In genomic region chr10:17742918-17743317, GRCh38 we compare ENCODE assay signal across 8 cellular contexts. TPM values are rescaled to one million over a fixed set of nuclear protein-coding genes. Genes with fewer than 3 reads are reported as not detected.
DNase-seq lines count a peak whose midpoint lies in the region; ATAC-seq and TF ChIP-seq lines count a peak whose summit lies in the region.

No MANE protein-coding gene starts in this region.

- H3F3A ChIP-seq in PC-9 (ENCODE audit: insufficient read depth, low read depth) = no peaks in the 10 kb centered on the region

- H3K4me1 ChIP-seq in PC-9 (replicated peaks; ENCODE audit: insufficient read depth) (no peaks in the 10 kb centered on the region), vagina (peaks cover 7% of the 10 kb centered on the region)

- TF ChIP-seq POLR2A in vagina (IDR thresholded peaks at IDR 0.05) = no peak

- no peak overlapping the region for H3K27ac Mint-ChIP-seq in activated T-helper 17 cell treated with anti-CD3 and anti-CD28 coated beads, Interleukin-2, amount 50 U/mL, for 72 hours

- POLR2A ChIA-PET in PC-9 (lab: Charles Lee; ENCODE audit: unreplicated experiment) = no interaction called here

- ATAC-seq in GM21515 (IDR thresholded peaks at IDR 0.05; ENCODE audit: unreplicated experiment) (peak; percentile 44), GM21619 (IDR thresholded peaks at IDR 0.05; ENCODE audit: unreplicated experiment) (no peak)
- peak; percentile 26 for ATAC-seq in activated T-helper 17 cell treated with anti-CD3 and anti-CD28 coated beads, Interleukin-2, amount 50 U/mL, for 72 hours (replicated peaks)

- H3K36me3 ChIP-seq in PC-9 (ENCODE audit: low read depth) (no peaks in the 10 kb centered on the region), vagina (no peaks in the 10 kb centered on the region)

- no peaks in the 10 kb centered on the region for H3K9me3 Mint-ChIP-seq in activated T-helper 17 cell treated with anti-CD3 and anti-CD28 coated beads, Interleukin-2, amount 50 U/mL, for 72 hours

- no peaks in the 10 kb centered on the region for H4K20me1 ChIP-seq in PC-9 (ENCODE audit: insufficient read depth)

- no peaks in the 10 kb centered on the region for H3K4me1 Mint-ChIP-seq in activated T-helper 17 cell treated with anti-CD3 and anti-CD28 coated beads, Interleukin-2, amount 50 U/mL, for 72 hours

- no peaks in the 10 kb centered on the region for H3K79me2 ChIP-seq in PC-9 (ENCODE audit: low read depth)

- CTCF ChIA-PET in PC-9 (lab: Charles Lee) = interaction anchor here (0.7 kb wide), 1 partner anchor 474 kb away, joined by 3 read pairs; no protein-coding TSS in a partner anchor

- no TSS peak for BruUV-seq in PC-9 (replicated peaks; lab: Mats Ljungman, UMichigan)

- H3K4me2 ChIP-seq in PC-9 = peak overlapping the region; percentile 64

- no peaks in the 10 kb centered on the region for H3K27me3 ChIP-seq in PC-9 (ENCODE audit: insufficient read depth, low read depth)
- H3K27me3 ChIP-seq in vagina = no peaks in the 10 kb centered on the region

- intact Hi-C loops in PC-9 (cut with micrococcal nuclease; ENCODE audit: unreplicated experiment) = loop anchor here (5.0 kb wide), 2 partner anchors 39 to 94 kb away; no protein-coding TSS in a partner anchor
- intact Hi-C loops in vagina (cut with DNase I) = loop anchor here (5.0 kb wide), 1 partner anchor 136 kb away; no protein-coding TSS in a partner anchor

- H3K27ac ChIP-seq in PC-9 (no peak overlapping the region), vagina (no peak overlapping the region)

- H3K4me3 Mint-ChIP-seq in activated T-helper 17 cell treated with anti-CD3 and anti-CD28 coated beads, Interleukin-2, amount 50 U/mL, for 72 hours = no peak overlapping the region

- H2AFZ ChIP-seq in PC-9 = no peak overlapping the region; the same call in 1 of the 2 replicates

- peak; percentile 76 for TF ChIP-seq CTCF in AG09309 (IDR thresholded peaks at IDR 0.05; ENCODE audit: control insufficient read depth, insufficient read depth, low read depth, low read length, missing control alignments)
- peak; percentile 83 for TF ChIP-seq CTCF in PC-9 (conservative IDR thresholded peaks at IDR 0.05)
- peak; percentile 46 to 85 (median 62) for TF ChIP-seq CTCF in vagina (IDR thresholded peaks at IDR 0.05)

- H3K9me2 ChIP-seq in PC-9 (ENCODE audit: insufficient read depth) = no peaks in the 10 kb centered on the region

- H3K9me3 ChIP-seq in PC-9 (ENCODE audit: insufficient read depth, low read depth) (no peaks in the 10 kb centered on the region), vagina (no peaks in the 10 kb centered on the region)

- DNase-seq in AG09309 (ENCODE audit: low read depth) = no peak
- DNase-seq in PC-9 = peak; percentile 45 to 50
- peak; percentile 29 for DNase-seq in globus pallidus (ENCODE audit: low spot score)
- peak; percentile 43 for DNase-seq in putamen (ENCODE audit: low spot score)
- peak in 1 of 2 donors; percentile 20 for DNase-seq in vagina (ENCODE audit: extremely low spot score in 2 of 2)

- no peak overlapping the region for H3K4me3 ChIP-seq in AG09309 (ENCODE audit: control insufficient read depth, low read depth, low read length)
- peak overlapping the region; percentile 29; the same call in 1 of the 2 replicates for H3K4me3 ChIP-seq in PC-9
- no peak overlapping the region for H3K4me3 ChIP-seq in vagina

- no peaks in the 10 kb centered on the region for H3K36me3 Mint-ChIP-seq in activated T-helper 17 cell treated with anti-CD3 and anti-CD28 coated beads, Interleukin-2, amount 50 U/mL, for 72 hours (ENCODE audit: low read depth)

- no peaks in the 10 kb centered on the region for H3K27me3 Mint-ChIP-seq in activated T-helper 17 cell treated with anti-CD3 and anti-CD28 coated beads, Interleukin-2, amount 50 U/mL, for 72 hours

RNA-seq across cellular contexts. Expression of gene TMEM236, which starts 9.1 kb away (rescaled TPM):
- total RNA-seq in PC-9 (2021) (0.20 and 0.24 TPM in 2 replicates), vagina (not detected)
- total RNA-seq in activated T-helper 17 cell treated with anti-CD3 and anti-CD28 coated beads, Interleukin-2, amount 50 U/mL, for 72 hours = under 1 TPM; 0.30 to 0.37 TPM
